Comparison of ENCODE assay signal across 20 cellular contexts in the genomic region with DNA sequence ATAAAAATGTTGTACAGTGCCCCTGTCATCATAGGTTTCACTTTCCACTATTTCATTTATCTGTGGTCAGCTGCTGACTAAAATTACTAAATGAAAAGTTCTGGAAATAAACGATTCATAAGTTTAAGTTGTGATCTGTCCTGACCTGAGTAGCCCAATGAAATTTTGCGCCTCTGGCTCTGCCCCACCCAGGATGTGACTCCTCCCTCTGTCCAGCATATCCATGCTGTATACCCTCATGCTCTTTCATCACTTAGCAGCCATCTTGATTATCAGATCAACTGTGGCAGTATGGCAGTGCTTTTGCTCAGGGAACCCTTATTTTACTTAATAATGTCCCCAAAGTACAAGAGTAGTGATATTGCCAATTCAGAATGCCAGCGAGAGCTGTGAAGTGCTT.
DNase-seq lines count a peak whose midpoint lies in the region; ATAC-seq, FAIRE-seq and TF ChIP-seq lines count a peak whose summit lies in the region.
"Had no signal": no experiment of that assay in that cellular context is flagged by ENCODE, and none has a peak within 500 bp of the region (broad histone marks: within the 10 kb centered on the region; RNA-seq: fewer than 3 reads in every experiment).

No MANE protein-coding gene starts in this region.

- TF ChIP-seq POLR2A in GM12892 (IDR thresholded peaks at IDR 0.05; ENCODE audit: low read depth, low read length): no peak

- H3K36me3 Mint-ChIP-seq in activated CD4-positive, alpha-beta memory T cell treated with anti-CD3 and anti-CD28 coated beads for 36 hours: peaks cover 27% of the 10 kb centered on the region
- H3K36me3 Mint-ChIP-seq in activated CD4-positive, alpha-beta memory T cell treated with anti-CD3 and anti-CD28 coated beads, Interleukin-2, amount 10 ng/mL, durations not matched to agents 7 days and 5 days (ENCODE audit: low read depth): peaks cover 11% of the 10 kb centered on the region
- peaks cover 26% of the 10 kb centered on the region for H3K36me3 Mint-ChIP-seq in activated naive CD8-positive, alpha-beta T cell treated with anti-CD3 and anti-CD28 coated beads, Interleukin-2, amount 50 U/mL, for 24 hours (ENCODE audit: low read depth)

- no peak for FAIRE-seq in GM12892 (lab: Jason Lieb, UNC)
- FAIRE-seq: A549 had no signal

- H3K9me3 Mint-ChIP-seq in activated CD4-positive, alpha-beta memory T cell treated with anti-CD3 and anti-CD28 coated beads for 36 hours: peaks cover 15% of the 10 kb centered on the region
- H3K9me3 Mint-ChIP-seq in activated CD4-positive, alpha-beta memory T cell treated with anti-CD3 and anti-CD28 coated beads, Interleukin-2, amount 10 ng/mL, durations not matched to agents 7 days and 5 days: peaks cover 8% of the 10 kb centered on the region
- peaks cover 17% of the 10 kb centered on the region for H3K9me3 Mint-ChIP-seq in activated naive CD8-positive, alpha-beta T cell treated with anti-CD3 and anti-CD28 coated beads, Interleukin-2, amount 50 U/mL, for 24 hours

- POLR2A ChIA-PET in activated CD4-positive, alpha-beta memory T cell treated with anti-CD3 and anti-CD28 coated beads for 36 hours (lab: Charles Lee): no interaction called here
- POLR2A ChIA-PET in activated CD4-positive, alpha-beta memory T cell treated with anti-CD3 and anti-CD28 coated beads, Interleukin-2, amount 10 ng/mL, durations not matched to agents 7 days and 5 days (lab: Charles Lee): no interaction called here

- peak; percentile 95 for ATAC-seq in activated naive CD8-positive, alpha-beta T cell treated with anti-CD3 and anti-CD28 coated beads, Interleukin-2, amount 50 U/mL, for 24 hours

- DNase-seq in activated CD4-positive, alpha-beta memory T cell treated with anti-CD3 and anti-CD28 coated beads for 36 hours: peak; percentile 26
- no peak for DNase-seq in activated CD4-positive, alpha-beta memory T cell treated with anti-CD3 and anti-CD28 coated beads, Interleukin-2, amount 10 ng/mL, durations not matched to agents 7 days and 5 days
- DNase-seq in stimulated activated CD4-positive, alpha-beta T cell treated with anti-CD3 and anti-CD28 coated beads, TNF-alpha, amount 100 ng/mL, for 48 hours (ENCODE audit: low read depth in 3 of 3): peak in 2 of 3 donors; percentile 12 to 13
- no peak for DNase-seq in stimulated activated CD4-positive, alpha-beta T cell treated with anti-CD3 and anti-CD28 coated beads, Interleukin-4, amount 100 ng/mL, for 4 hours
- DNase-seq in activated naive CD8-positive, alpha-beta T cell treated with anti-CD3 and anti-CD28 coated beads, Interleukin-2, amount 50 U/mL, for 24 hours: peak; percentile 19
- DNase-seq in SW 1271 (lab: John Stamatoyannopoulos, UW) (no peak), GM12892 (ENCODE audit: insufficient read length) (no peak), DMS153 (lab: John Stamatoyannopoulos, UW) (no peak)
- DNase-seq: C1 segment of cervical spinal cord, DMS 273 treated with DMSO at 0.1 percent for 48 hours, H7, NCI-H1048, NCI-H1436 treated with DMSO at 0.1 percent for 48 hours, NCI-H2029 treated with DMSO at 0.1 percent for 48 hours, NCI-H2171 treated with DMSO at 0.1 percent for 48 hours, NCI-H510A treated with DMSO at 0.1 percent for 48 hours, NCI-H82, Peyer's patch, Right ventricle myocardium superior had no signal

- intact Hi-C loops in activated CD4-positive, alpha-beta memory T cell treated with anti-CD3 and anti-CD28 coated beads for 36 hours (cut with micrococcal nuclease): no loop called here

- H3K4me3 Mint-ChIP-seq in activated CD4-positive, alpha-beta memory T cell treated with anti-CD3 and anti-CD28 coated beads for 36 hours: no peak overlapping the region
- no peak overlapping the region for H3K4me3 Mint-ChIP-seq in activated CD4-positive, alpha-beta memory T cell treated with anti-CD3 and anti-CD28 coated beads, Interleukin-2, amount 10 ng/mL, durations not matched to agents 7 days and 5 days
- H3K4me3 Mint-ChIP-seq in activated naive CD8-positive, alpha-beta T cell treated with anti-CD3 and anti-CD28 coated beads, Interleukin-2, amount 50 U/mL, for 24 hours: no peak overlapping the region

- H3K27me3 Mint-ChIP-seq in activated CD4-positive, alpha-beta memory T cell treated with anti-CD3 and anti-CD28 coated beads for 36 hours: no peaks in the 10 kb centered on the region
- H3K27me3 Mint-ChIP-seq in activated CD4-positive, alpha-beta memory T cell treated with anti-CD3 and anti-CD28 coated beads, Interleukin-2, amount 10 ng/mL, durations not matched to agents 7 days and 5 days: no peaks in the 10 kb centered on the region
- no peaks in the 10 kb centered on the region for H3K27me3 Mint-ChIP-seq in activated naive CD8-positive, alpha-beta T cell treated with anti-CD3 and anti-CD28 coated beads, Interleukin-2, amount 50 U/mL, for 24 hours

- peaks cover 5% of the 10 kb centered on the region for H3K4me1 Mint-ChIP-seq in activated CD4-positive, alpha-beta memory T cell treated with anti-CD3 and anti-CD28 coated beads for 36 hours (ENCODE audit: low read depth)
- peaks cover 5% of the 10 kb centered on the region for H3K4me1 Mint-ChIP-seq in activated CD4-positive, alpha-beta memory T cell treated with anti-CD3 and anti-CD28 coated beads, Interleukin-2, amount 10 ng/mL, durations not matched to agents 7 days and 5 days
- peaks cover 10% of the 10 kb centered on the region for H3K4me1 Mint-ChIP-seq in activated naive CD8-positive, alpha-beta T cell treated with anti-CD3 and anti-CD28 coated beads, Interleukin-2, amount 50 U/mL, for 24 hours

- H3K27ac Mint-ChIP-seq in activated CD4-positive, alpha-beta memory T cell treated with anti-CD3 and anti-CD28 coated beads for 36 hours: no peak overlapping the region
- H3K27ac Mint-ChIP-seq in activated CD4-positive, alpha-beta memory T cell treated with anti-CD3 and anti-CD28 coated beads, Interleukin-2, amount 10 ng/mL, durations not matched to agents 7 days and 5 days: no peak overlapping the region
- peak overlapping the region; percentile 63 for H3K27ac Mint-ChIP-seq in activated naive CD8-positive, alpha-beta T cell treated with anti-CD3 and anti-CD28 coated beads, Interleukin-2, amount 50 U/mL, for 24 hours

- CTCF ChIA-PET in activated CD4-positive, alpha-beta memory T cell treated with anti-CD3 and anti-CD28 coated beads for 36 hours (lab: Charles Lee): no interaction called here
- CTCF ChIA-PET in activated CD4-positive, alpha-beta memory T cell treated with anti-CD3 and anti-CD28 coated beads, Interleukin-2, amount 10 ng/mL, durations not matched to agents 7 days and 5 days (lab: Charles Lee): no interaction called here

Comparison
In these comparisons a context has a peak if more than half of its experiments do, and no peak if none do; other contexts are left out.
1. DNase-seq: peak in activated CD4-positive, alpha-beta memory T cell treated with anti-CD3 and anti-CD28 coated beads for 36 hours (single experiment), stimulated activated CD4-positive, alpha-beta T cell treated with anti-CD3 and anti-CD28 coated beads, TNF-alpha, amount 100 ng/mL, for 48 hours (2 of 3) and activated naive CD8-positive, alpha-beta T cell treated with anti-CD3 and anti-CD28 coated beads, Interleukin-2, amount 50 U/mL, for 24 hours (single experiment); none in activated CD4-positive, alpha-beta memory T cell treated with anti-CD3 and anti-CD28 coated beads, Interleukin-2, amount 10 ng/mL, durations not matched to agents 7 days and 5 days (single experiment), stimulated activated CD4-positive, alpha-beta T cell treated with anti-CD3 and anti-CD28 coated beads, Interleukin-4, amount 100 ng/mL, for 4 hours (0 of 2), SW 1271 (0 of 2), GM12892 (single experiment) and DMS153 (single experiment).